In the genomic region with DNA sequence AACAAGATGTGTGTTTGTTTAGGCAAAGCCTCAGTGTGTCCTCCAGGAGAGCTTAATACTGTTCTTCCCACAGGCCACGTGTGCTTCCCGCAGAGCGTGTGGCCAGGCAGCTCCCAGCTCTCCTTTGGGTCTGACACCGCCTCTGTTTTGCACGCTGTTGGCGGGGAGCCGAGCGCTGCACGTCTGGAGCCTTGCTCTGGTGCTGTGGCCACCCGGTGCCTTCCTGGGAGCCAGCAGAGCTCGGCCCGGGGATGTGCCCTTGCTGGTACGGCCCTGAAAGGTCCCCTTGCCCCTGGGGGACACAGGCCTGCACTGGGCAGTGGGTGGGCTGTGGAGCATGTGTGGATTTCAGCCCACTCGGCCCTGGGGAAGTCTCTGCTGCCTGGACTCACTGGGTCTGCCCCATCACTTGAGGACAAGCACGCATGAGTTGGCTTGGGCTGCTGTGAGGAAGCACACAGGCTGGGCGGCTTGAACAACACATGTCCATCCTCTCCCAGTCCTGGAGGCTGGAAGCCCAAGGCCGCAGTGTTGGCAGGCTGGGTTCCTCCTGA, we compare ENCODE assay signal across 18 cellular contexts.
A peak's percentile ranks its signal among the peaks of the same experiment; 100 is the strongest.
DNase-seq lines count a peak whose midpoint lies in the region; ATAC-seq and TF ChIP-seq lines count a peak whose summit lies in the region.
"Had no signal": no experiment of that assay in that cellular context is flagged by ENCODE, and none has a peak within 500 bp of the region (broad histone marks: within the 10 kb centered on the region; RNA-seq: fewer than 3 reads in every experiment).

No MANE protein-coding gene starts in this region.

- peak; percentile 77 for DNase-seq in BE2C
- peak; percentile 23 for DNase-seq in MG63
- DNase-seq in psoas muscle = peak; percentile 71 to 83
- DNase-seq in stimulated activated CD4-positive, alpha-beta T cell treated with anti-CD3 and anti-CD28 coated beads, Interleukin-15, amount 100 ng/mL, for 24 hours = no peak
- no peak for DNase-seq in endothelial cell (ENCODE audit: low spot score)
- no peak for DNase-seq in islet precursor cell
- DNase-seq: activated CD4-positive, alpha-beta T cell treated with anti-CD3 and anti-CD28 coated beads for 4 hours; DMS153; H7; hippocampal formation; NCI-H1092 treated with DMSO at 0.1 percent for 48 hours; NCI-H2171; right cardiac atrium; T-helper 9 cell had no signal

- no peak overlapping the region for H3K4me3 Mint-ChIP-seq in endothelial cell (ENCODE audit: unreplicated experiment)
- H3K4me3 Mint-ChIP-seq: nephron had no signal

- no peaks in the 10 kb centered on the region for H3K4me1 Mint-ChIP-seq in endothelial cell (ENCODE audit: unreplicated experiment)

- H3K27ac ChIP-seq in gastroesophageal sphincter (no peak overlapping the region), psoas muscle (no peak overlapping the region)
- H3K27ac ChIP-seq: BLaER1 had no signal

- H3K36me3 ChIP-seq in BE2C = no peaks in the 10 kb centered on the region
- no peaks in the 10 kb centered on the region for H3K36me3 ChIP-seq in MG63
- no peaks in the 10 kb centered on the region for H3K36me3 ChIP-seq in gastroesophageal sphincter
- no peaks in the 10 kb centered on the region for H3K36me3 ChIP-seq in psoas muscle (ENCODE audit: insufficient read depth in 1 of 2, low read depth in 1 of 2)
- H3K36me3 ChIP-seq: BLaER1 had no signal

- TF ChIP-seq CTCF in BE2C (IDR thresholded peaks at IDR 0.05; ENCODE audit: low read depth, low read length) (no peak), gastroesophageal sphincter (IDR thresholded peaks at IDR 0.05) (no peak), psoas muscle (IDR thresholded peaks at IDR 0.05) (no peak), endothelial cell (IDR thresholded peaks at IDR 0.05; ENCODE audit: unreplicated experiment) (no peak)

- H3K4me1 ChIP-seq in BE2C = no peaks in the 10 kb centered on the region
- peaks cover 0 to 5% (median 0%) of the 10 kb centered on the region in 3 donors for H3K4me1 ChIP-seq in gastroesophageal sphincter
- no peaks in the 10 kb centered on the region for H3K4me1 ChIP-seq in psoas muscle
- H3K4me1 ChIP-seq: BLaER1 had no signal

- H3K27me3 ChIP-seq in BE2C (no peaks in the 10 kb centered on the region), MG63 (no peaks in the 10 kb centered on the region), gastroesophageal sphincter (no peaks in the 10 kb centered on the region), psoas muscle (ENCODE audit: insufficient read depth in 3 of 3, low read length in 2 of 3) (no peaks in the 10 kb centered on the region)
- H3K27me3 ChIP-seq: BLaER1 had no signal

- H3K4me3 ChIP-seq in BE2C (ENCODE audit: low read depth, low read length) (no peak overlapping the region), MG63 (no peak overlapping the region), gastroesophageal sphincter (no peak overlapping the region), psoas muscle (no peak overlapping the region)
- H3K4me3 ChIP-seq: BLaER1 had no signal

- H3K9me3 ChIP-seq in BE2C = no peaks in the 10 kb centered on the region
- no peaks in the 10 kb centered on the region for H3K9me3 ChIP-seq in MG63
- no peaks in the 10 kb centered on the region for H3K9me3 ChIP-seq in gastroesophageal sphincter
- no peaks in the 10 kb centered on the region for H3K9me3 ChIP-seq in psoas muscle
- H3K9me3 ChIP-seq: BLaER1 had no signal

- H3K9me3 Mint-ChIP-seq in endothelial cell (ENCODE audit: unreplicated experiment) = no peaks in the 10 kb centered on the region
- H3K9me3 Mint-ChIP-seq: nephron had no signal

- intact Hi-C loops in psoas muscle (cut with DNase I) = no loop called here

- WGBS in gastroesophageal sphincter (ENCODE audit: low coverage in 1 of 2), 2 donors = 100% methylated on average over 2 of the region's 17 CpGs; no CpG with 5 or more reads in 1 of the 2 donors
- 57 to 67% (median 60%) methylated on average over 17 of the region's 17 CpGs for WGBS in psoas muscle, 3 donors

- no peaks in the 10 kb centered on the region for H3K27me3 Mint-ChIP-seq in endothelial cell (ENCODE audit: unreplicated experiment)

- no peak for TF ChIP-seq EP300 in gastroesophageal sphincter (IDR thresholded peaks at IDR 0.05)

- no peak for TF ChIP-seq POLR2A in gastroesophageal sphincter (IDR thresholded peaks at IDR 0.05)

- no peak overlapping the region for H3K27ac Mint-ChIP-seq in endothelial cell (ENCODE audit: unreplicated experiment)
- H3K27ac Mint-ChIP-seq: nephron had no signal

- ATAC-seq in gastroesophageal sphincter (peak; percentile 80), psoas muscle (peak; percentile 35 to 67 (median 56)), HG03135 (IDR thresholded peaks at IDR 0.05; ENCODE audit: unreplicated experiment) (no peak)

- H3K36me3 Mint-ChIP-seq in endothelial cell (ENCODE audit: low read depth, unreplicated experiment) = no peaks in the 10 kb centered on the region

Comparison
In these comparisons a context has a peak if more than half of its experiments do, and no peak if none do; other contexts are left out.
1. DNase-seq: peak in BE2C (single experiment), MG63 (single experiment) and psoas muscle (2 of 2); none in stimulated activated CD4-positive, alpha-beta T cell treated with anti-CD3 and anti-CD28 coated beads, Interleukin-15, amount 100 ng/mL, for 24 hours (single experiment), endothelial cell (single experiment) and islet precursor cell (single experiment).